ENCODE assay signal across 8 cellular contexts in genomic region chr16:23504453-23505179, GRCh38. TPM values are rescaled to one million over a fixed set of nuclear protein-coding genes. Genes with fewer than 3 reads are reported as not detected.
DNase-seq lines count a peak whose midpoint lies in the region; FAIRE-seq and TF ChIP-seq lines count a peak whose summit lies in the region.

No MANE protein-coding gene starts in this region.

- H3K4me3 Mint-ChIP-seq in neural progenitor cell: peak overlapping the region; percentile 66

- no peak overlapping the region for H3K4me3 ChIP-seq in HFF-Myc (replicated peaks; ENCODE audit: low read depth, low read length)
- no peak overlapping the region for H3K4me3 ChIP-seq in endothelial cell of umbilical vein (replicated peaks in 1 of 3; ENCODE audit: insufficient read depth in 1 of 3, low read depth in 1 of 3, low read length in 3 of 3)
- peak overlapping the region; percentile 29 for H3K4me3 ChIP-seq in neural progenitor cell
- no peak overlapping the region for H3K4me3 ChIP-seq in suprapubic skin

- TF ChIP-seq EP300 in suprapubic skin (IDR thresholded peaks at IDR 0.05): no peak

- H3K79me2 ChIP-seq in endothelial cell of umbilical vein (ENCODE audit: control insufficient read depth, insufficient read depth, low read length) (peaks cover 91% of the 10 kb centered on the region), neural progenitor cell (ENCODE audit: low read depth) (peaks cover 100% of the 10 kb centered on the region)

- peak; percentile 99 for FAIRE-seq in endothelial cell of umbilical vein (lab: Jason Lieb, UNC)

- DNase-seq in GM10266 (ENCODE audit: extremely low spot score) (peak; percentile 70), HFF-Myc (ENCODE audit: extremely low read depth, low read depth) (peak; percentile 71), NCI-H2227 (lab: John Stamatoyannopoulos, UW; ENCODE audit: unreplicated experiment) (peak; percentile 50), endothelial cell of umbilical vein (ENCODE audit: low read depth, low spot score) (peak; percentile 87), neural progenitor cell (ENCODE audit: low spot score) (peak; percentile 77), suprapubic skin (ENCODE audit: low spot score in 2 of 2) (peak in 1 of 2 donors; percentile 85), NCI-H1092 treated with DMSO at 0.1 percent for 48 hours (lab: John Stamatoyannopoulos, UW) (no peak)
- DNase-seq in activated CD8-positive, alpha-beta memory T cell treated with anti-CD3 and anti-CD28 coated beads for 48 hours (ENCODE audit: low read depth in 2 of 3, low spot score in 2 of 3): peak; percentile 53 to 65 (median 61)

- no peaks in the 10 kb centered on the region for H3K27me3 Mint-ChIP-seq in neural progenitor cell (ENCODE audit: insufficient read depth, low read depth)

- no peaks in the 10 kb centered on the region for H3K9me1 ChIP-seq in endothelial cell of umbilical vein (replicated peaks; ENCODE audit: control insufficient read depth, extremely low read depth, insufficient read depth, low read length)

- H3F3A ChIP-seq in neural progenitor cell (ENCODE audit: low read depth): peaks cover 37% of the 10 kb centered on the region

- TF ChIP-seq CTCF in GM10266 (IDR thresholded peaks at IDR 0.05; ENCODE audit: control insufficient read depth, insufficient read depth, low read depth, missing control alignments) (no peak), HFF-Myc (IDR thresholded peaks at IDR 0.05; ENCODE audit: low read depth, low read length, missing control alignments) (no peak), endothelial cell of umbilical vein (IDR thresholded peaks at IDR 0.05; ENCODE audit: extremely low read depth in 1 of 2, insufficient read depth in 1 of 2, low read depth in 1 of 2, low read length in 2 of 2) (no peak), neural progenitor cell (IDR thresholded peaks at IDR 0.05) (peak; percentile 5), suprapubic skin (IDR thresholded peaks at IDR 0.05) (no peak)

- H3K9me3 ChIP-seq in endothelial cell of umbilical vein (replicated peaks; ENCODE audit: control insufficient read depth, insufficient read depth, low read length) (no peaks in the 10 kb centered on the region), neural progenitor cell (ENCODE audit: low read depth) (no peaks in the 10 kb centered on the region), suprapubic skin (no peaks in the 10 kb centered on the region)

- peaks cover 65% of the 10 kb centered on the region for H3K4me1 Mint-ChIP-seq in neural progenitor cell

- no peaks in the 10 kb centered on the region for H3K27me3 ChIP-seq in endothelial cell of umbilical vein (ENCODE audit: control insufficient read depth in 2 of 2, insufficient read depth in 2 of 2, low read length in 2 of 2)
- no peaks in the 10 kb centered on the region for H3K27me3 ChIP-seq in neural progenitor cell
- no peaks in the 10 kb centered on the region for H3K27me3 ChIP-seq in suprapubic skin

- dilution Hi-C loops in endothelial cell of umbilical vein (cut with MboI; ENCODE audit: extremely low pct_ligation_motif_present, low sequenced_read_pairs): no loop called here

- H3K27ac ChIP-seq in endothelial cell of umbilical vein (ENCODE audit: insufficient read depth, low read depth, low read length): peak overlapping the region; percentile 64
- H3K27ac ChIP-seq in neural progenitor cell: peak overlapping the region; percentile 63
- H3K27ac ChIP-seq in suprapubic skin: peak overlapping the region; percentile 79

- H3K9ac ChIP-seq in endothelial cell of umbilical vein (replicated peaks; ENCODE audit: extremely low read depth, insufficient read depth, low read length): no peak overlapping the region
- H3K9ac ChIP-seq in neural progenitor cell: no peak overlapping the region

- no peaks in the 10 kb centered on the region for H3K9me3 Mint-ChIP-seq in neural progenitor cell

- H4K20me1 ChIP-seq in endothelial cell of umbilical vein (replicated peaks; ENCODE audit: control insufficient read depth, extremely low read depth, insufficient read depth, low read length) (peaks cover 2% of the 10 kb centered on the region), neural progenitor cell (ENCODE audit: low read depth) (peaks cover 100% of the 10 kb centered on the region)

- 31% methylated on average over 12 of the region's 13 CpGs for WGBS in suprapubic skin

- POLR2A ChIA-PET in endothelial cell of umbilical vein (lab: Charles Lee): no interaction called here

- peak overlapping the region; percentile 54 for H3K4me2 ChIP-seq in endothelial cell of umbilical vein (ENCODE audit: insufficient read depth, low read length)
- peak overlapping the region; percentile 69 for H3K4me2 ChIP-seq in neural progenitor cell

- peaks cover 13% of the 10 kb centered on the region for H3K36me3 Mint-ChIP-seq in neural progenitor cell

- TF ChIP-seq POLR2A in endothelial cell of umbilical vein (IDR thresholded peaks at IDR 0.05; ENCODE audit: low read depth, low read length) (no peak), suprapubic skin (IDR thresholded peaks at IDR 0.05) (no peak)

- CTCF ChIA-PET in endothelial cell of umbilical vein (lab: Charles Lee): interaction anchor here (0.9 to 1.4 kb wide), 6 partner anchors 13 to 92 kb away, joined by 3 to 8 read pairs (median 3); partner anchors contain the start of genes EARS2 and UBFD1

- intact Hi-C loops in endothelial cell of umbilical vein (cut with micrococcal nuclease): loop anchor here (1.0 to 2.0 kb wide), 3 partner anchors 12 to 52 kb away; partner anchors contain the start of genes COG7, EARS2 and UBFD1

- peak overlapping the region; percentile 85 for H3K27ac Mint-ChIP-seq in neural progenitor cell

- peaks cover 20% of the 10 kb centered on the region for H3K4me1 ChIP-seq in endothelial cell of umbilical vein (ENCODE audit: control insufficient read depth, extremely low read depth, insufficient read depth, low read length)
- peaks cover 59% of the 10 kb centered on the region for H3K4me1 ChIP-seq in neural progenitor cell
- peaks cover 85% of the 10 kb centered on the region for H3K4me1 ChIP-seq in suprapubic skin

- H3K36me3 ChIP-seq in endothelial cell of umbilical vein (ENCODE audit: control insufficient read depth in 2 of 2, extremely low read depth in 1 of 2, insufficient read depth in 2 of 2, low read length in 2 of 2) (no peaks in the 10 kb centered on the region), neural progenitor cell (no peaks in the 10 kb centered on the region), suprapubic skin (no peaks in the 10 kb centered on the region)

- H2AFZ ChIP-seq in endothelial cell of umbilical vein (ENCODE audit: low read depth, low read length): no peak overlapping the region
- no peak overlapping the region for H2AFZ ChIP-seq in neural progenitor cell (replicated peaks)

- no TSS peak for BruUV-seq in endothelial cell of umbilical vein (replicated peaks; lab: Mats Ljungman, UMichigan)

TF ChIP-seq in endothelial cell of umbilical vein, 7 proteins besides CTCF, POLR2A, EP300 and RAD21 (continues in another document):
- TF ChIP-seq POLR2AphosphoS5 (IDR thresholded peaks at IDR 0.05; ENCODE audit: insufficient read depth, low read depth, low read length): peak; percentile 70

RNA-seq across cellular contexts. Expression of gene GGA2, which starts 5.7 kb away (rescaled TPM):
- total RNA-seq in endothelial cell of umbilical vein (67.5 and 73.1 TPM in 2 replicates), neural progenitor cell (ENCODE audit: low replicate concordance) (139 and 180 TPM in 2 replicates), suprapubic skin (100 to 1,000 TPM in 1 of 4 donors, 10 to 100 TPM in 3; 44.1 to 117 (median 53.4) TPM)
- polyA plus RNA-seq in endothelial cell of umbilical vein: 32.9 and 33.3 TPM in 2 replicates
- polyA plus RNA-seq in endothelial cell of umbilical vein (2011; cell fraction: cytosol; rRNA removed): 21.5 and 25.8 TPM in 2 replicates
- polyA plus RNA-seq in endothelial cell of umbilical vein (2011; cell fraction: nucleus; rRNA removed): 122 and 137 TPM in 2 replicates
- polyA plus RNA-seq in endothelial cell of umbilical vein (2012): 30.7 and 37.3 TPM in 2 replicates
- 78.1 and 86.9 TPM in 2 replicates for polyA minus RNA-seq in endothelial cell of umbilical vein
- 29.2 TPM for polyA minus RNA-seq in endothelial cell of umbilical vein (2011; cell fraction: cytosol; rRNA and poly(A)+ RNA removed)
- polyA minus RNA-seq in endothelial cell of umbilical vein (2011; cell fraction: nucleus; rRNA and poly(A)+ RNA removed): 51.8 and 68.2 TPM in 2 replicates

RNA-seq across cellular contexts. Expression of gene COG7, which starts 51.6 kb away (rescaled TPM):
- total RNA-seq in endothelial cell of umbilical vein (20.7 and 24.1 TPM in 2 replicates), neural progenitor cell (ENCODE audit: low replicate concordance) (19.1 and 21.6 TPM in 2 replicates), suprapubic skin (10 to 100 TPM; 16.3 to 73.7 (median 24.6) TPM)
- polyA plus RNA-seq in endothelial cell of umbilical vein: 42.0 and 52.4 TPM in 2 replicates
- 23.1 and 25.9 TPM in 2 replicates for polyA plus RNA-seq in endothelial cell of umbilical vein (2011; cell fraction: cytosol; rRNA removed)
- 53.7 and 64.6 TPM in 2 replicates for polyA plus RNA-seq in endothelial cell of umbilical vein (2011; cell fraction: nucleus; rRNA removed)
- polyA plus RNA-seq in endothelial cell of umbilical vein (2012): 13.9 and 16.9 TPM in 2 replicates
- polyA minus RNA-seq in endothelial cell of umbilical vein: 37.1 and 37.8 TPM in 2 replicates
- polyA minus RNA-seq in endothelial cell of umbilical vein (2011; cell fraction: cytosol; rRNA and poly(A)+ RNA removed): 12.0 TPM
- 33.8 and 40.0 TPM in 2 replicates for polyA minus RNA-seq in endothelial cell of umbilical vein (2011; cell fraction: nucleus; rRNA and poly(A)+ RNA removed)

RNA-seq across cellular contexts. Expression of gene EARS2, which starts 52.5 kb away (rescaled TPM):
- total RNA-seq in endothelial cell of umbilical vein: 10.9 and 14.7 TPM in 2 replicates
- polyA plus RNA-seq in endothelial cell of umbilical vein: 21.6 and 32.1 TPM in 2 replicates
- polyA plus RNA-seq in endothelial cell of umbilical vein (2011; cell fraction: cytosol; rRNA removed): 11.7 and 18.4 TPM in 2 replicates
- polyA plus RNA-seq in endothelial cell of umbilical vein (2011; cell fraction: nucleus; rRNA removed): 19.7 and 20.9 TPM in 2 replicates
- 14.5 and 14.9 TPM in 2 replicates for polyA plus RNA-seq in endothelial cell of umbilical vein (2012)
- polyA minus RNA-seq in endothelial cell of umbilical vein: 48.6 and 55.3 TPM in 2 replicates
- 30.0 TPM for polyA minus RNA-seq in endothelial cell of umbilical vein (2011; cell fraction: cytosol; rRNA and poly(A)+ RNA removed)
- polyA minus RNA-seq in endothelial cell of umbilical vein (2011; cell fraction: nucleus; rRNA and poly(A)+ RNA removed): 29.8 and 30.9 TPM in 2 replicates
- total RNA-seq in neural progenitor cell (ENCODE audit: low replicate concordance): 19.7 and 38.9 TPM in 2 replicates
- 10 to 100 TPM; 24.1 to 37.2 (median 36.6) TPM for total RNA-seq in suprapubic skin

RNA-seq across cellular contexts. Expression of gene UBFD1, which starts 52.9 kb away (rescaled TPM):
- 64.8 and 69.9 TPM in 2 replicates for total RNA-seq in endothelial cell of umbilical vein
- 47.4 and 50.0 TPM in 2 replicates for polyA plus RNA-seq in endothelial cell of umbilical vein
- 44.6 and 45.5 TPM in 2 replicates for polyA plus RNA-seq in endothelial cell of umbilical vein (2011; cell fraction: cytosol; rRNA removed)
- 69.0 and 89.8 TPM in 2 replicates for polyA plus RNA-seq in endothelial cell of umbilical vein (2011; cell fraction: nucleus; rRNA removed)
- polyA plus RNA-seq in endothelial cell of umbilical vein (2012): 38.3 and 39.9 TPM in 2 replicates
- polyA minus RNA-seq in endothelial cell of umbilical vein: 49.9 and 55.4 TPM in 2 replicates
- 24.6 TPM for polyA minus RNA-seq in endothelial cell of umbilical vein (2011; cell fraction: cytosol; rRNA and poly(A)+ RNA removed)
- 62.5 and 77.7 TPM in 2 replicates for polyA minus RNA-seq in endothelial cell of umbilical vein (2011; cell fraction: nucleus; rRNA and poly(A)+ RNA removed)
- total RNA-seq in neural progenitor cell (ENCODE audit: low replicate concordance): 64.9 and 138 TPM in 2 replicates
- 10 to 100 TPM; 26.5 to 48.1 (median 39.4) TPM for total RNA-seq in suprapubic skin
